19 cellular contexts compared by ENCODE assay signal in the genomic region with DNA sequence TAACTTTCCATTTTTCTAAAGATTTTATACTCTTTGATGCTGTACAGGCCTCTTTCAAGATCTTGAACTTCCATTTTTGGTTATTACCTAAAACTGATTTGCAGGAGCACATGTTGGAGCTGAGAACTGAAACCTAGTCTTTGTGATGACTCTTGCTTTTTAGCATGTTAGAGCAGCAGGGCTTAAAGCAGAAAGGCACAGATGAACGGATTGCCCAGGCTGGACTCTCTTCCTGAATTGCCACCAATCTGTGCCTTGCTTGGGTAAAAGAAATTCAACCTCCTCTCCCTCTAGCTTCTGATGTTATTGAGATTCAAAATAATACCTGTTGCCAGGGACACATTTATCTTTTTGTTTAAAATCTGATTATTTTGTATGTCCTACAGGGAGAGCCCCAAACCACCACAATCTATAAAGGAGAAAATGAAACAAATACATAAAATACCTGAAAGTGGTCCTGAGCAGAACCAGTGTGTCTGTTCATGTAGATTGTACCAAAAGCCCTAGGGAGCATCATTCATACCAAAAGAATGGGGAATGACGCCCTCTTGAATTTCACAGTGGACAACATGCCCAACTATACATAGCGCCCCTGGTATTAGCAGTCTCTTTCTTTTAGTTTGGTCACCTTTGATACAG.
DNase-seq lines count a peak whose midpoint lies in the region; ATAC-seq and TF ChIP-seq lines count a peak whose summit lies in the region.
"Had no signal": no experiment of that assay in that cellular context is flagged by ENCODE, and none has a peak within 500 bp of the region (broad histone marks: within the 10 kb centered on the region; RNA-seq: fewer than 3 reads in every experiment).

No MANE protein-coding gene starts in this region.

- no peaks in the 10 kb centered on the region for H3K36me3 ChIP-seq in BLaER1
- no peaks in the 10 kb centered on the region for H3K36me3 ChIP-seq in KMS-11 (ENCODE audit: insufficient read depth)
- no peaks in the 10 kb centered on the region for H3K36me3 ChIP-seq in left ventricle myocardium inferior

- TF ChIP-seq CTCF in KMS-11 (conservative IDR thresholded peaks at IDR 0.05; ENCODE audit: low read depth, low read length) (no peak), left ventricle myocardium inferior (IDR thresholded peaks at IDR 0.05; ENCODE audit: borderline replicate concordance) (no peak), progenitor cell of endocrine pancreas (IDR thresholded peaks at IDR 0.05; ENCODE audit: unreplicated experiment) (no peak)

- DNase-seq in left ventricle myocardium inferior, result no peak
- DNase-seq in cerebellar cortex (ENCODE audit: low spot score), result no peak
- DNase-seq in HuH-7.5 (ENCODE audit: low spot score), result no peak
- DNase-seq in progenitor cell of endocrine pancreas (ENCODE audit: low spot score, unreplicated experiment), result no peak
- DNase-seq: activated CD8-positive, alpha-beta memory T cell treated with anti-CD3 and anti-CD28 coated beads, Interleukin-2, amount 50 U/mL, for 48 hours; CD8-positive, alpha-beta memory T cell; cerebellar nuclear complex; GM23248; NCI-H2107; NCI-H526; PC-3 had no signal

- no peaks in the 10 kb centered on the region for H3K27me3 Mint-ChIP-seq in progenitor cell of endocrine pancreas
- H3K27me3 Mint-ChIP-seq: CD8-positive, alpha-beta memory T cell; stimulated activated memory B cell treated with anti-CD40 and anti-IgM and Interleukin-4, amounts not matched to agents 10 μg/mL and 1 μg/mL and 100 μg/mL, for 72 hours had no signal

- H3K9me3 ChIP-seq in BLaER1 (no peaks in the 10 kb centered on the region), left ventricle myocardium inferior (replicated peaks) (no peaks in the 10 kb centered on the region)

- no peaks in the 10 kb centered on the region for H4K20me1 ChIP-seq in BLaER1
- no peaks in the 10 kb centered on the region for H4K20me1 ChIP-seq in KMS-11 (ENCODE audit: insufficient read depth)

- H3K27ac ChIP-seq in BLaER1 (no peak overlapping the region), KMS-11 (peak overlapping the region; percentile 86), left ventricle myocardium inferior (replicated peaks) (peak overlapping the region; percentile 50)
- H3K27ac ChIP-seq: GM23248, hepatocyte had no signal

- H3K27me3 ChIP-seq in BLaER1 (no peaks in the 10 kb centered on the region), KMS-11 (ENCODE audit: insufficient read depth, low read depth) (no peaks in the 10 kb centered on the region), left ventricle myocardium inferior (ENCODE audit: low read depth) (no peaks in the 10 kb centered on the region)
- H3K27me3 ChIP-seq: hepatocyte had no signal

- H3K4me2 ChIP-seq in BLaER1, result peak overlapping the region; percentile 44
- peak overlapping the region; percentile 83 for H3K4me2 ChIP-seq in KMS-11
- H3K4me2 ChIP-seq: hepatocyte had no signal

- H3K9ac ChIP-seq in BLaER1, result no peak overlapping the region
- peak overlapping the region; percentile 55; the same call in 1 of the 2 replicates for H3K9ac ChIP-seq in KMS-11
- H3K9ac ChIP-seq: GM23248 had no signal

- H3K4me1 ChIP-seq in BLaER1 (peaks cover 12% of the 10 kb centered on the region), KMS-11 (ENCODE audit: low read depth, poor library complexity, severe bottlenecking) (peaks cover 35% of the 10 kb centered on the region), left ventricle myocardium inferior (no peaks in the 10 kb centered on the region)

- H3K79me2 ChIP-seq in KMS-11 (ENCODE audit: insufficient read depth, low read depth), result no peaks in the 10 kb centered on the region
- H3K79me2 ChIP-seq: hepatocyte had no signal

- peak overlapping the region; percentile 75 for H2AFZ ChIP-seq in KMS-11 (ENCODE audit: low read depth)
- H2AFZ ChIP-seq: GM23248, hepatocyte had no signal

- peak; percentile 58 for ATAC-seq in GM21723 (IDR thresholded peaks at IDR 0.05; ENCODE audit: unreplicated experiment)
- ATAC-seq in GM21529 (IDR thresholded peaks at IDR 0.05; ENCODE audit: unreplicated experiment), result no peak
- ATAC-seq: PC-3; stimulated activated memory B cell treated with anti-CD40 and anti-IgM and Interleukin-4, amounts not matched to agents 10 μg/mL and 1 μg/mL and 100 μg/mL, for 72 hours had no signal

- H3K4me3 ChIP-seq in BLaER1, result no peak overlapping the region
- H3K4me3 ChIP-seq in KMS-11 (IDR thresholded peaks at IDR 0.05; ENCODE audit: insufficient read depth, low read depth, low read length), result no peak overlapping the region
- H3K4me3 ChIP-seq in left ventricle myocardium inferior, result no peak overlapping the region
- H3K4me3 ChIP-seq: GM23248, hepatocyte had no signal

- H3K27ac Mint-ChIP-seq in progenitor cell of endocrine pancreas, result no peak overlapping the region
- H3K27ac Mint-ChIP-seq: IgD-negative memory B cell; stimulated activated memory B cell treated with anti-CD40 and anti-IgM and Interleukin-4, amounts not matched to agents 10 μg/mL and 1 μg/mL and 100 μg/mL, for 72 hours had no signal

- intact Hi-C loops in left ventricle myocardium inferior (cut with micrococcal nuclease), result no loop called here

- no peaks in the 10 kb centered on the region for H3K36me3 Mint-ChIP-seq in progenitor cell of endocrine pancreas (ENCODE audit: insufficient read depth)
- H3K36me3 Mint-ChIP-seq: CD8-positive, alpha-beta memory T cell; IgD-negative memory B cell; stimulated activated memory B cell treated with anti-CD40 and anti-IgM and Interleukin-4, amounts not matched to agents 10 μg/mL and 1 μg/mL and 100 μg/mL, for 72 hours had no signal

- no peak overlapping the region for H3K4me3 Mint-ChIP-seq in progenitor cell of endocrine pancreas (ENCODE audit: low read depth)
- H3K4me3 Mint-ChIP-seq: CD8-positive, alpha-beta memory T cell; IgD-negative memory B cell; neural crest cell; stimulated activated memory B cell treated with anti-CD40 and anti-IgM and Interleukin-4, amounts not matched to agents 10 μg/mL and 1 μg/mL and 100 μg/mL, for 72 hours had no signal

- no peaks in the 10 kb centered on the region for H3K4me1 Mint-ChIP-seq in progenitor cell of endocrine pancreas (ENCODE audit: low read depth)
- H3K4me1 Mint-ChIP-seq: CD8-positive, alpha-beta memory T cell; IgD-negative memory B cell; neural crest cell; stimulated activated memory B cell treated with anti-CD40 and anti-IgM and Interleukin-4, amounts not matched to agents 10 μg/mL and 1 μg/mL and 100 μg/mL, for 72 hours had no signal

- no peaks in the 10 kb centered on the region for H3K9me3 Mint-ChIP-seq in progenitor cell of endocrine pancreas (ENCODE audit: low read depth)
- H3K9me3 Mint-ChIP-seq: IgD-negative memory B cell; neural crest cell; stimulated activated memory B cell treated with anti-CD40 and anti-IgM and Interleukin-4, amounts not matched to agents 10 μg/mL and 1 μg/mL and 100 μg/mL, for 72 hours had no signal
